Comparison of ENCODE assay signal across 8 cellular contexts in genomic region chr12:120583478-120584030, GRCh38. TPM values are rescaled to one million over a fixed set of nuclear protein-coding genes. Genes with fewer than 3 reads are reported as not detected.
DNase-seq lines count a peak whose midpoint lies in the region; ATAC-seq and TF ChIP-seq lines count a peak whose summit lies in the region.

No MANE protein-coding gene starts in this region.

- H3K27me3 ChIP-seq in H7 (ENCODE audit: control insufficient read depth, insufficient read depth, low read length) (peaks cover 8% of the 10 kb centered on the region; the same call in 1 of the 2 replicates), right lobe of liver (no peaks in the 10 kb centered on the region)

- TF ChIP-seq POLR2A in right lobe of liver (IDR thresholded peaks at IDR 0.05) = no peak

- peak; percentile 87 for TF ChIP-seq CTCF in coronary artery (IDR thresholded peaks at IDR 0.05)
- TF ChIP-seq CTCF in right lobe of liver (IDR thresholded peaks at IDR 0.05) = peak; percentile 82 to 87 (median 84)

- intact Hi-C loops in right lobe of liver (cut with DNase I) = loop anchor here (5.0 to 10.0 kb wide), 2 partner anchors 64 to 71 kb away; no protein-coding TSS in a partner anchor

- peak overlapping the region; percentile 14; the same call in 1 of the 2 replicates for H3K4me3 ChIP-seq in H7 (ENCODE audit: insufficient read depth, low read depth, low read length)
- peak overlapping the region; percentile 29 for H3K4me3 ChIP-seq in coronary artery
- no peak overlapping the region for H3K4me3 ChIP-seq in right lobe of liver

- 24% methylated on average over 8 of the region's 20 CpGs for WGBS in right lobe of liver (ENCODE audit: insufficient coverage, low coverage, low lambda C conversion rate, missing lambda C conversion rate)

- no peak overlapping the region for H3K27ac ChIP-seq in coronary artery
- H3K27ac ChIP-seq in right lobe of liver = no peak overlapping the region

- DNase-seq in AG08396 (ENCODE audit: low spot score) = peak; percentile 82
- DNase-seq in H7 = peak; percentile 90
- DNase-seq in NCI-H526 treated with DMSO at 0.1 percent for 48 hours (lab: John Stamatoyannopoulos, UW) = peak; percentile 20
- DNase-seq in activated CD4-positive, alpha-beta T cell treated with anti-CD3 and anti-CD28 coated beads, Interleukin-2, amount 50 U/mL, for 1 hour = peak; percentile 88
- peak; percentile 85 for DNase-seq in coronary artery (ENCODE audit: low spot score)
- DNase-seq in right lobe of liver = peak; percentile 72 to 78 (median 75)
- DNase-seq in stimulated activated CD4-positive, alpha-beta T cell treated with anti-CD3 and anti-CD28 coated beads, TNF-alpha, amount 100 ng/mL, for 24 hours (ENCODE audit: low read depth in 3 of 3) = peak; percentile 71 to 84 (median 80)

- peaks cover 0 to 28% (median 3%) of the 10 kb centered on the region in 4 donors for H3K4me1 ChIP-seq in right lobe of liver

- ATAC-seq in right lobe of liver (peak; percentile 28 to 46 (median 39)), GM18907 (IDR thresholded peaks at IDR 0.05; ENCODE audit: unreplicated experiment) (no peak)

- no peaks in the 10 kb centered on the region for H3K9me3 ChIP-seq in right lobe of liver

- peaks cover 5% of the 10 kb centered on the region for H3K36me3 ChIP-seq in H7 (replicated peaks; ENCODE audit: control insufficient read depth, insufficient read depth, low read length)
- peaks cover 0 to 12% (median 8%) of the 10 kb centered on the region in 4 donors for H3K36me3 ChIP-seq in right lobe of liver

RNA-seq across cellular contexts. Expression of gene POP5, which starts 2.4 kb away (rescaled TPM):
- 52.6 and 53.8 TPM in 2 replicates for total RNA-seq in H7 (2014; rRNA removed; shearing (Covaris generic))
- total RNA-seq in right lobe of liver = 10 to 100 TPM; 14.2 to 29.2 (median 23.0) TPM

RNA-seq across cellular contexts. Expression of gene RNF10, which starts 49.4 kb away (rescaled TPM):
- 118 and 119 TPM in 2 replicates for total RNA-seq in H7 (2014; rRNA removed; shearing (Covaris generic))
- total RNA-seq in right lobe of liver = 100 to 1,000 TPM in 2 of 6 experiments, 10 to 100 TPM in 4; 70.8 to 111 (median 90.2) TPM

RNA-seq across cellular contexts. Expression of gene COQ5, which starts 54.6 kb away (rescaled TPM):
- total RNA-seq in H7 (2014; rRNA removed; shearing (Covaris generic)) = 56.8 and 78.3 TPM in 2 replicates
- total RNA-seq in right lobe of liver = 10 to 100 TPM; 21.6 to 37.9 (median 31.0) TPM

RNA-seq across cellular contexts. Expression of gene CABP1, which starts 56.9 kb away (rescaled TPM):
- 4.4 and 6.0 TPM in 2 replicates for total RNA-seq in H7 (2014; rRNA removed; shearing (Covaris generic))
- under 1 TPM in 1 of 6 experiments, not detected in 5; 0.26 TPM for total RNA-seq in right lobe of liver

Comparison
In these comparisons a context has a peak if more than half of its experiments do, and no peak if none do; other contexts are left out.
1. DNase-seq: peak in every context shown above with its lines; median percentile 90 in H7; 88 in activated CD4-positive, alpha-beta T cell treated with anti-CD3 and anti-CD28 coated beads, Interleukin-2, amount 50 U/mL, for 1 hour; 85 in coronary artery; 82 in AG08396; 80 in stimulated activated CD4-positive, alpha-beta T cell treated with anti-CD3 and anti-CD28 coated beads, TNF-alpha, amount 100 ng/mL, for 24 hours; 75 in right lobe of liver; 20 in NCI-H526 treated with DMSO at 0.1 percent for 48 hours.
2. H3K4me3 ChIP-seq: peak in H7 (single experiment) and coronary artery (single experiment); none in right lobe of liver (0 of 3).